Comparison of ENCODE assay signal across 9 cellular contexts in the genomic region with DNA sequence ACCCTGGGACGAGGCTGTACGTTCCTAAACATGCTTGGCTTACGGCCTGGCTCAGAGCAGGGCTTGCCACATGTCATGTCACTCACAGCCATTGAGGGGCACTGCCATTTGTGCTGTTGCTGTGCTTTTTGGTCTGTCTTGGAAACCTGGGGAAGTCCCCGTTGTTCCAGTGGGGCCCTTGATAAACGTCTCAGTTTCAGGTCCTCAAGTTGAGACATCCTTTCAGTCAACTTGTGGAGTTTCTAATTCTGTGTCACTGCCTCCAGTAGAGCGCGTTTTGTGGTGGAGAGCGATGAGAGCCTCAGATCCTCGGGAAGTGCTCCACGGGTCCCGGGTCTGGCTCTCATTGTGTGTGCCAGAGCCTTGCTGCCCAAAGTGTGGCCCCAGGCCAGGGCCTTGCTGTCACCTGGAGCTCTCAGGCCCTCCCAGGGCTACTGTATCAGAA.
DNase-seq lines count a peak whose midpoint lies in the region; ATAC-seq and TF ChIP-seq lines count a peak whose summit lies in the region.
"Had no signal": no experiment of that assay in that cellular context is flagged by ENCODE, and none has a peak within 500 bp of the region (broad histone marks: within the 10 kb centered on the region; RNA-seq: fewer than 3 reads in every experiment).

No MANE protein-coding gene starts in this region.

- peak; percentile 99 for ATAC-seq in GM21737 (IDR thresholded peaks at IDR 0.05; ENCODE audit: unreplicated experiment)
- ATAC-seq: HCT116 had no signal

- TF ChIP-seq CTCF in GM13976 (IDR thresholded peaks at IDR 0.05; ENCODE audit: borderline replicate concordance, control extremely low read depth, extremely low read depth, insufficient read depth, missing control alignments), result peak; percentile 66

- peak overlapping the region; percentile 42 for H3K27ac Mint-ChIP-seq in dendritic cell treated with granulocyte-macrophage colony-stimulating factor and Interleukin-4, amounts not matched to agents 40 ng/mL and 50 ng/mL, for 4 days

- no peak overlapping the region for H3K4me3 Mint-ChIP-seq in dendritic cell treated with granulocyte-macrophage colony-stimulating factor and Interleukin-4, amounts not matched to agents 40 ng/mL and 50 ng/mL, for 4 days

- intact Hi-C loops in dendritic cell treated with granulocyte-macrophage colony-stimulating factor and Interleukin-4, amounts not matched to agents 40 ng/mL and 50 ng/mL, for 4 days (cut with micrococcal nuclease), result no loop called here

- DNase-seq in GM13976 (ENCODE audit: low spot score) (peak; percentile 77), NOMO-1 (lab: John Stamatoyannopoulos, UW; ENCODE audit: unreplicated experiment in 2 of 2) (peak; percentile 82 to 93), DMS114 treated with DMSO at 0.1 percent for 48 hours (lab: John Stamatoyannopoulos, UW; ENCODE audit: unreplicated experiment) (no peak), NCI-H748 treated with DMSO at 0.1 percent for 48 hours (lab: John Stamatoyannopoulos, UW) (no peak), amniotic stem cell (lab: John Stamatoyannopoulos, UW) (no peak), NCI-H2227 (lab: John Stamatoyannopoulos, UW; ENCODE audit: unreplicated experiment) (no peak)

- no peaks in the 10 kb centered on the region for H3K36me3 Mint-ChIP-seq in dendritic cell treated with granulocyte-macrophage colony-stimulating factor and Interleukin-4, amounts not matched to agents 40 ng/mL and 50 ng/mL, for 4 days (ENCODE audit: low read depth)

- peaks cover 4% of the 10 kb centered on the region for H3K27me3 Mint-ChIP-seq in dendritic cell treated with granulocyte-macrophage colony-stimulating factor and Interleukin-4, amounts not matched to agents 40 ng/mL and 50 ng/mL, for 4 days

- peaks cover 24% of the 10 kb centered on the region for H3K4me1 Mint-ChIP-seq in dendritic cell treated with granulocyte-macrophage colony-stimulating factor and Interleukin-4, amounts not matched to agents 40 ng/mL and 50 ng/mL, for 4 days (ENCODE audit: low read depth)

- in situ Hi-C loops in GM13976 (cut with MboI; ENCODE audit: low sequenced_read_pairs, unreplicated experiment), result no loop called here

- H3K9me3 Mint-ChIP-seq in dendritic cell treated with granulocyte-macrophage colony-stimulating factor and Interleukin-4, amounts not matched to agents 40 ng/mL and 50 ng/mL, for 4 days, result no peaks in the 10 kb centered on the region

Comparison
In these comparisons a context has a peak if more than half of its experiments do, and no peak if none do; other contexts are left out.
1. DNase-seq: peak in GM13976 (single experiment) and NOMO-1 (2 of 2); none in DMS114 treated with DMSO at 0.1 percent for 48 hours (single experiment), NCI-H748 treated with DMSO at 0.1 percent for 48 hours (single experiment), amniotic stem cell (single experiment) and NCI-H2227 (single experiment).